Comparison of ENCODE assay signal across 15 cellular contexts in genomic region chr15:101617390-101617965, GRCh38.
"Had no signal": no experiment of that assay in that cellular context is flagged by ENCODE, and none has a peak within 500 bp of the region (broad histone marks: within the 10 kb centered on the region; RNA-seq: fewer than 3 reads in every experiment).

No MANE protein-coding gene starts in this region.

- DNase-seq: activated CD4-positive, alpha-beta T cell treated with anti-CD3 and anti-CD28 coated beads, Interleukin-2, amount 50 U/mL, for 48 hours; activated effector memory CD4-positive, alpha-beta T cell treated with Interleukin-2 at 50 U/mL for 16 hours; activated T-cell treated with anti-CD3 and anti-CD28 coated beads, Interleukin-2, amount 50 U/mL, for 24 hours; adrenal gland; cortex of kidney; effector CD4-positive, alpha-beta T cell; thyroid gland had no signal

- H3K4me3 ChIP-seq: adrenal gland, hepatocyte, SJSA1, thyroid gland had no signal

- H3K27me3 ChIP-seq: adrenal gland, hepatocyte, SJSA1, thyroid gland had no signal

- H3K9me3 Mint-ChIP-seq: activated naive CD4-positive, alpha-beta T cell treated with anti-CD3 and anti-CD28 coated beads, Interleukin-2, amount 50 U/mL, for 24 hours; activated T-cell treated with anti-CD3 and anti-CD28 coated beads, Interleukin-2, amount 50 U/mL, for 24 hours; central memory CD8-positive, alpha-beta T cell; natural killer cell treated with Interleukin-12 subunit alpha and Interleukin-12 subunit beta and Interleukin-15 and Interleukin-18, amount 100 ng/mL, for 72 hours; stimulated activated memory B cell treated with anti-CD40 and anti-IgM and Interleukin-4, amounts not matched to agents 10 μg/mL and 1 μg/mL and 100 μg/mL, for 72 hours had no signal

- FAIRE-seq: keratinocyte had no signal

- H3K4me1 ChIP-seq: SJSA1 had no signal

- H3K27ac ChIP-seq: adrenal gland, epithelial cell of prostate, hepatocyte, SJSA1, thyroid gland had no signal

- H3K27me3 Mint-ChIP-seq: activated naive CD4-positive, alpha-beta T cell treated with anti-CD3 and anti-CD28 coated beads, Interleukin-2, amount 50 U/mL, for 24 hours; activated T-cell treated with anti-CD3 and anti-CD28 coated beads, Interleukin-2, amount 50 U/mL, for 24 hours; central memory CD8-positive, alpha-beta T cell; natural killer cell treated with Interleukin-12 subunit alpha and Interleukin-12 subunit beta and Interleukin-15 and Interleukin-18, amount 100 ng/mL, for 72 hours; stimulated activated memory B cell treated with anti-CD40 and anti-IgM and Interleukin-4, amounts not matched to agents 10 μg/mL and 1 μg/mL and 100 μg/mL, for 72 hours had no signal

- H3K79me2 ChIP-seq: hepatocyte had no signal

- H3K4me3 Mint-ChIP-seq: activated naive CD4-positive, alpha-beta T cell treated with anti-CD3 and anti-CD28 coated beads, Interleukin-2, amount 50 U/mL, for 24 hours; activated T-cell treated with anti-CD3 and anti-CD28 coated beads, Interleukin-2, amount 50 U/mL, for 24 hours; central memory CD8-positive, alpha-beta T cell; natural killer cell treated with Interleukin-12 subunit alpha and Interleukin-12 subunit beta and Interleukin-15 and Interleukin-18, amount 100 ng/mL, for 72 hours; stimulated activated memory B cell treated with anti-CD40 and anti-IgM and Interleukin-4, amounts not matched to agents 10 μg/mL and 1 μg/mL and 100 μg/mL, for 72 hours had no signal

- H2AFZ ChIP-seq: hepatocyte had no signal

- H3K36me3 Mint-ChIP-seq: activated naive CD4-positive, alpha-beta T cell treated with anti-CD3 and anti-CD28 coated beads, Interleukin-2, amount 50 U/mL, for 24 hours had no signal

- ATAC-seq: natural killer cell treated with Interleukin-12 subunit alpha and Interleukin-12 subunit beta and Interleukin-15 and Interleukin-18, amount 100 ng/mL, for 72 hours; stimulated activated memory B cell treated with anti-CD40 and anti-IgM and Interleukin-4, amounts not matched to agents 10 μg/mL and 1 μg/mL and 100 μg/mL, for 72 hours had no signal

- H3K36me3 ChIP-seq: adrenal gland, SJSA1, thyroid gland had no signal

- H3K4me2 ChIP-seq: hepatocyte had no signal

- H3K9me3 ChIP-seq: adrenal gland, SJSA1, thyroid gland had no signal

- H3K27ac Mint-ChIP-seq: activated naive CD4-positive, alpha-beta T cell treated with anti-CD3 and anti-CD28 coated beads, Interleukin-2, amount 50 U/mL, for 24 hours; activated T-cell treated with anti-CD3 and anti-CD28 coated beads, Interleukin-2, amount 50 U/mL, for 24 hours; stimulated activated memory B cell treated with anti-CD40 and anti-IgM and Interleukin-4, amounts not matched to agents 10 μg/mL and 1 μg/mL and 100 μg/mL, for 72 hours had no signal
